Comparison of ENCODE assay signal across 9 cellular contexts in genomic region chr17:37359682-37360188, GRCh38. TPM values are rescaled to one million over a fixed set of nuclear protein-coding genes. Genes with fewer than 3 reads are reported as not detected.
DNase-seq lines count a peak whose midpoint lies in the region; ATAC-seq and TF ChIP-seq lines count a peak whose summit lies in the region.
"Had no signal": no experiment of that assay in that cellular context is flagged by ENCODE, and none has a peak within 500 bp of the region (broad histone marks: within the 10 kb centered on the region; RNA-seq: fewer than 3 reads in every experiment).

No MANE protein-coding gene starts in this region.

- no peaks in the 10 kb centered on the region for H3K36me3 ChIP-seq in suprapubic skin

- H3K27me3 ChIP-seq in layer of hippocampus (ENCODE audit: control insufficient read depth, insufficient read depth, low read length) (no peaks in the 10 kb centered on the region), suprapubic skin (no peaks in the 10 kb centered on the region)

- H3K4me3 ChIP-seq in suprapubic skin: peak overlapping the region; percentile 73

- no peak for ATAC-seq in HG02938 (IDR thresholded peaks at IDR 0.05; ENCODE audit: unreplicated experiment)

- no peak for TF ChIP-seq POLR2A in suprapubic skin (IDR thresholded peaks at IDR 0.05)

- H3K4me1 ChIP-seq in suprapubic skin: peaks cover 42% of the 10 kb centered on the region

- WGBS in suprapubic skin: 8% methylated on average over 17 of the region's 18 CpGs

- peak; percentile 2 for DNase-seq in activated T-cell treated with anti-CD3 and anti-CD28 coated beads for 1 hour (ENCODE audit: low read depth)
- no peak for DNase-seq in activated T-cell treated with anti-CD3 and anti-CD28 coated beads, Interleukin-2, amount 50 U/mL, for 48 hours
- peak; percentile 17 for DNase-seq in amniotic stem cell (lab: John Stamatoyannopoulos, UW)
- DNase-seq in suprapubic skin (ENCODE audit: low spot score in 2 of 2): peak in 1 of 2 donors; percentile 84
- no peak for DNase-seq in NCI-H226
- no peak for DNase-seq in NCI-H128 (lab: John Stamatoyannopoulos, UW; ENCODE audit: unreplicated experiment)

- H3K27ac ChIP-seq in layer of hippocampus (ENCODE audit: low read depth, low read length) (peak overlapping the region; percentile 94), suprapubic skin (peak overlapping the region; percentile 87)

- TF ChIP-seq CTCF in suprapubic skin (IDR thresholded peaks at IDR 0.05): no peak

- H3K9me3 ChIP-seq in suprapubic skin: no peaks in the 10 kb centered on the region

- TF ChIP-seq EP300 in suprapubic skin (IDR thresholded peaks at IDR 0.05): no peak

RNA-seq across cellular contexts. Expression of gene C17orf78, which starts 16.1 kb away (rescaled TPM):
- total RNA-seq in suprapubic skin: not detected
- total RNA-seq: frontal cortex had no signal

RNA-seq across cellular contexts. Expression of gene ACACA, which starts 46.9 kb away (rescaled TPM):
- total RNA-seq in suprapubic skin: 10 to 100 TPM; 47.9 to 56.2 (median 51.4) TPM

RNA-seq across cellular contexts. Expression of gene TADA2A, which starts 47.0 kb away (rescaled TPM):
- total RNA-seq in suprapubic skin: 10 to 100 TPM; 10.5 to 39.3 (median 16.1) TPM

Comparison
In these comparisons a context has a peak if more than half of its experiments do, and no peak if none do; other contexts are left out.
1. DNase-seq: peak in activated T-cell treated with anti-CD3 and anti-CD28 coated beads for 1 hour (single experiment) and amniotic stem cell (single experiment); none in activated T-cell treated with anti-CD3 and anti-CD28 coated beads, Interleukin-2, amount 50 U/mL, for 48 hours (0 of 2), NCI-H226 (single experiment) and NCI-H128 (single experiment).